ENCODE assay signal across 24 cellular contexts in genomic region chr18:49381267-49381865, GRCh38.
"Had no signal": no experiment of that assay in that cellular context is flagged by ENCODE, and none has a peak within 500 bp of the region (broad histone marks: within the 10 kb centered on the region; RNA-seq: fewer than 3 reads in every experiment).

No MANE protein-coding gene starts in this region.

- H3K4me1 ChIP-seq: esophagus squamous epithelium, neural progenitor cell, parathyroid adenoma, sigmoid colon, spleen, testis, tibial artery had no signal

- FAIRE-seq: endometrium, islet of Langerhans, urothelium cell line had no signal

- H3K4me3 ChIP-seq: esophagus squamous epithelium, lung, mucosa of descending colon, neural progenitor cell, sigmoid colon, skin epidermis, spleen, testis, tibial artery had no signal

- H3K4me2 ChIP-seq: neural progenitor cell had no signal

- H3K36me3 ChIP-seq: neural progenitor cell had no signal

- ATAC-seq: effector memory CD8-positive, alpha-beta T cell; mucosa of descending colon; naive thymus-derived CD4-positive, alpha-beta T cell; stimulated activated memory B cell treated with anti-CD40 and anti-IgM and Interleukin-4, amounts not matched to agents 10 μg/mL and 1 μg/mL and 100 μg/mL, for 72 hours; stimulated activated naive CD8-positive, alpha-beta T cell treated with anti-CD3 and anti-CD28 coated beads, Interleukin-15, Interleukin-2, amounts not matched to agents 100 U/mL and 50 U/mL, for 24 hours had no signal

- H2AFZ ChIP-seq: neural progenitor cell, parathyroid adenoma had no signal

- DNase-seq: cerebellar nuclear complex; cortex of kidney; effector memory CD8-positive, alpha-beta T cell; erythroblast; esophagus squamous epithelium; glutamatergic neuron; left cardiac atrium; mucosa of descending colon; naive thymus-derived CD4-positive, alpha-beta T cell; sigmoid colon; spleen; stimulated activated CD4-positive, alpha-beta T cell treated with anti-CD3 and anti-CD28 coated beads, Interleukin-4, amount 100 ng/mL, for 4 hours; stimulated activated naive CD8-positive, alpha-beta T cell treated with anti-CD3 and anti-CD28 coated beads, Interleukin-15, Interleukin-2, amounts not matched to agents 100 U/mL and 50 U/mL, for 24 hours; substantia nigra; testis; tibial artery had no signal

- H3K27ac ChIP-seq: esophagus squamous epithelium, neural progenitor cell, parathyroid adenoma, sigmoid colon, skin epidermis, spleen, testis, tibial artery had no signal

- H3K9me3 ChIP-seq: testis, tibial artery had no signal

- H3K27me3 ChIP-seq: esophagus squamous epithelium, neural progenitor cell, sigmoid colon, spleen, testis, tibial artery had no signal
